ENCODE assay signal across 25 cellular contexts in the genomic region with DNA sequence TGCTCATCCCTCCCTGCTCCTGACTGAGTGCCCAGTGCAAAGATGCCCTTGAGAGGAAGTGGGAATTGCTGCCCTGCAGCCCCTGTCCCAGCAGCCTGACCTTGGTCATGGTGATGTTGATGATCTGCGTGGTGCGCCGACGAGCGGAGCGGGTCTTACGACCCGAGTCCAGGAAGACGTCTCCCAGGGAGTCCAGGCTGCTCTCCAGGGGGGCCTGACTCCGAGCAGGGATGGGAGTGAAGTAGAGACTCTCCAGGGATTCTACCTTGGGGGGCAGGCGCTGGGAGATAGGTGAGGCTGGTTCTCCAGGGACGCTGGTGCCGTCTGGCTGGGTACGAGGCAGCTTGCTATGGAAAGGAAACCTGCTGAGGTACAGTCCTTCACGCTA.
A peak's percentile ranks its signal among the peaks of the same experiment; 100 is the strongest.
DNase-seq lines count a peak whose midpoint lies in the region; ATAC-seq and TF ChIP-seq lines count a peak whose summit lies in the region.
"Had no signal": no experiment of that assay in that cellular context is flagged by ENCODE, and none has a peak within 500 bp of the region (broad histone marks: within the 10 kb centered on the region; RNA-seq: fewer than 3 reads in every experiment).

No MANE protein-coding gene starts in this region.

- peak overlapping the region; percentile 56 for H3K27ac ChIP-seq in RWPE1
- H3K27ac ChIP-seq: left ventricle myocardium inferior, stomach, tibial nerve, WERI-Rb-1 had no signal

- peaks cover 87% of the 10 kb centered on the region for H3K36me3 Mint-ChIP-seq in effector memory CD8-positive, alpha-beta T cell (ENCODE audit: insufficient read depth)
- peaks cover 41 to 71% of the 10 kb centered on the region in 2 donors for H3K36me3 Mint-ChIP-seq in stimulated activated naive B cell treated with anti-CD40 and anti-IgM and Interleukin-4, amounts not matched to agents 10 μg/mL and 1 μg/mL and 100 μg/mL, for 72 hours

- H3K4me3 Mint-ChIP-seq in effector memory CD8-positive, alpha-beta T cell: no peak overlapping the region
- H3K4me3 Mint-ChIP-seq in stimulated activated naive B cell treated with anti-CD40 and anti-IgM and Interleukin-4, amounts not matched to agents 10 μg/mL and 1 μg/mL and 100 μg/mL, for 72 hours: no peak overlapping the region
- H3K4me3 Mint-ChIP-seq: H9; naive thymus-derived CD4-positive, alpha-beta T cell had no signal

- peaks cover under 1 to 5% of the 10 kb centered on the region in 2 donors for H3K4me1 Mint-ChIP-seq in effector memory CD8-positive, alpha-beta T cell (ENCODE audit: low read depth in 2 of 2)
- H3K4me1 Mint-ChIP-seq in stimulated activated naive B cell treated with anti-CD40 and anti-IgM and Interleukin-4, amounts not matched to agents 10 μg/mL and 1 μg/mL and 100 μg/mL, for 72 hours: peaks cover 21 to 57% of the 10 kb centered on the region in 2 donors
- H3K4me1 Mint-ChIP-seq: H9 had no signal

- peak; percentile 49 for DNase-seq in activated effector memory CD4-positive, alpha-beta T cell treated with anti-CD3 and anti-CD28 coated beads, Interleukin-2, amount 50 U/mL, for 16 hours
- DNase-seq in activated effector memory CD4-positive, alpha-beta T cell treated with Interleukin-2 at 50 U/mL for 16 hours: no peak
- DNase-seq in RWPE1 (ENCODE audit: low spot score): no peak
- no peak for DNase-seq in effector memory CD8-positive, alpha-beta T cell
- DNase-seq in stimulated activated naive B cell treated with anti-CD40 and anti-IgM and Interleukin-4, amounts not matched to agents 10 μg/mL and 1 μg/mL and 100 μg/mL, for 72 hours: no peak
- no peak for DNase-seq in DMS153 treated with DMSO at 0.1 percent for 48 hours (lab: John Stamatoyannopoulos, UW; ENCODE audit: unreplicated experiment)
- DNase-seq: activated CD4-positive, alpha-beta T cell treated with anti-CD3 and anti-CD28 coated beads, Interleukin-2, amount 50 U/mL, for 1 hour; activated gamma-delta T cell; amygdala; BE2C; DMS79 treated with DMSO at 0.1 percent for 48 hours; H9; left ventricle myocardium inferior; naive thymus-derived CD4-positive, alpha-beta T cell; NCI-H1092; NCI-H187 treated with DMSO at 0.1 percent for 48 hours; NCI-H69; posterior cingulate gyrus; SK-N-SH; stimulated activated CD4-positive, alpha-beta T cell treated with anti-CD3 and anti-CD28 coated beads, Interleukin-15, amount 100 ng/mL, for 24 hours; stomach; WERI-Rb-1 had no signal

- H3K9me3 Mint-ChIP-seq in effector memory CD8-positive, alpha-beta T cell: no peaks in the 10 kb centered on the region
- no peaks in the 10 kb centered on the region for H3K9me3 Mint-ChIP-seq in stimulated activated naive B cell treated with anti-CD40 and anti-IgM and Interleukin-4, amounts not matched to agents 10 μg/mL and 1 μg/mL and 100 μg/mL, for 72 hours
- H3K9me3 Mint-ChIP-seq: H9 had no signal

- peak overlapping the region; percentile 44 to 72 for H3K27ac Mint-ChIP-seq in effector memory CD8-positive, alpha-beta T cell
- H3K27ac Mint-ChIP-seq in stimulated activated naive B cell treated with anti-CD40 and anti-IgM and Interleukin-4, amounts not matched to agents 10 μg/mL and 1 μg/mL and 100 μg/mL, for 72 hours: peak overlapping the region; percentile 68

- H3K27me3 Mint-ChIP-seq in effector memory CD8-positive, alpha-beta T cell: no peaks in the 10 kb centered on the region
- no peaks in the 10 kb centered on the region for H3K27me3 Mint-ChIP-seq in stimulated activated naive B cell treated with anti-CD40 and anti-IgM and Interleukin-4, amounts not matched to agents 10 μg/mL and 1 μg/mL and 100 μg/mL, for 72 hours
- H3K27me3 Mint-ChIP-seq: naive thymus-derived CD4-positive, alpha-beta T cell had no signal

- POLR2A ChIA-PET in RWPE1 (lab: Yijun Ruan, JAX; ENCODE audit: low non-redundant PET): no interaction called here

- CTCF ChIA-PET in RWPE1 (lab: Yijun Ruan, JAX): no interaction called here

- no peak for ATAC-seq in effector memory CD8-positive, alpha-beta T cell (replicated peaks)
- no peak for ATAC-seq in stimulated activated naive B cell treated with anti-CD40 and anti-IgM and Interleukin-4, amounts not matched to agents 10 μg/mL and 1 μg/mL and 100 μg/mL, for 72 hours (replicated peaks)
- ATAC-seq in GM21619 (IDR thresholded peaks at IDR 0.05; ENCODE audit: unreplicated experiment): no peak
- ATAC-seq in GM21529 (IDR thresholded peaks at IDR 0.05; ENCODE audit: unreplicated experiment): no peak
- ATAC-seq: naive thymus-derived CD4-positive, alpha-beta T cell had no signal

- TF ChIP-seq CTCF in RWPE1 (conservative IDR thresholded peaks at IDR 0.05; ENCODE audit: low read depth): no peak
